In the genomic region with DNA sequence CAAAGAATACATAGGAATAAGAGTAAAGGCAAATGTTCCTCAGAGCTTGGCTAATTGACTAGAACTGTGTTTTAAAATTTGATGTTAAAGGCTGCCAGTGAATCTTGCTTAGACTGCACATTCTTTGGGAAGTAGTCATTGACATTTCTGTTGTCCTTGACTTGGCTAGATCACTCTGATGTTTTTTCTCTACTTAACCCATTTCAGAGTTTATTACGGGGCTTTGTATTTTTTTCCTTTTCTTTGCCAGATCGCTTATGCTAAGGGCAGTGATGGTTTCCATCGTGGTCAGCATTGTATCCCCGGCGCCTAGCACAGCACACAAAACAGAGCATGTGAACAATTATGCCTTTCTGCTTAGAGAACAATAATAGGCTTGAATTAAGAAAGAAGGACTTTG, we compare ENCODE assay signal across 18 cellular contexts.
A peak's percentile ranks its signal among the peaks of the same experiment; 100 is the strongest.
DNase-seq lines count a peak whose midpoint lies in the region; ATAC-seq, FAIRE-seq and TF ChIP-seq lines count a peak whose summit lies in the region.
"Had no signal": no experiment of that assay in that cellular context is flagged by ENCODE, and none has a peak within 500 bp of the region (broad histone marks: within the 10 kb centered on the region; RNA-seq: fewer than 3 reads in every experiment).

No MANE protein-coding gene starts in this region.

- intact Hi-C loops in CD8-positive, alpha-beta T cell (cut with DNase I, micrococcal nuclease) = no loop called here

- no peak for ATAC-seq in CD8-positive, alpha-beta T cell
- ATAC-seq in GM21515 (IDR thresholded peaks at IDR 0.05; ENCODE audit: unreplicated experiment) = no peak
- ATAC-seq: activated CD8-positive, alpha-beta T cell treated with anti-CD3 and anti-CD28 coated beads for 36 hours; gastrocnemius medialis had no signal

- peak overlapping the region; percentile 32 for H3K27ac ChIP-seq in substantia nigra (ENCODE audit: low read depth, low read length, poor library complexity, severe bottlenecking)
- no peak overlapping the region for H3K27ac ChIP-seq in CD8-positive, alpha-beta T cell (ENCODE audit: low read depth, low read length)
- no peak overlapping the region for H3K27ac ChIP-seq in SK-N-SH (ENCODE audit: low read depth in 2 of 2, low read length in 1 of 2)
- H3K27ac ChIP-seq: BLaER1, gastrocnemius medialis, spleen had no signal

- H3K4me3 ChIP-seq in CD8-positive, alpha-beta T cell (ENCODE audit: low read depth, low read length) = no peak overlapping the region
- H3K4me3 ChIP-seq in SK-N-SH (ENCODE audit: low read depth in 2 of 2, low read length in 1 of 2) = no peak overlapping the region
- H3K4me3 ChIP-seq: BLaER1, gastrocnemius medialis, spleen had no signal

- H2AFZ ChIP-seq in SK-N-SH (ENCODE audit: low read depth) = no peak overlapping the region

- no peaks in the 10 kb centered on the region for H3K36me3 Mint-ChIP-seq in CD8-positive, alpha-beta T cell
- H3K36me3 Mint-ChIP-seq: IgD-negative memory B cell had no signal

- no peak for TF ChIP-seq CTCF in CD8-positive, alpha-beta T cell (IDR thresholded peaks at IDR 0.05)
- TF ChIP-seq CTCF in SK-N-SH (IDR thresholded peaks at IDR 0.05) = no peak

- FAIRE-seq in RCC 7860 (lab: Jason Lieb, UNC) = no peak

- TF ChIP-seq RAD21 in SK-N-SH (IDR thresholded peaks at IDR 0.05; ENCODE audit: low read length) = no peak

- H3K27me3 Mint-ChIP-seq in CD8-positive, alpha-beta T cell (ENCODE audit: low read depth) = no peaks in the 10 kb centered on the region
- H3K27me3 Mint-ChIP-seq: activated CD8-positive, alpha-beta T cell treated with anti-CD3 and anti-CD28 coated beads for 36 hours; IgD-negative memory B cell; stimulated activated naive CD8-positive, alpha-beta T cell treated with anti-CD3 and anti-CD28 coated beads, Interleukin-15, Interleukin-2, amounts not matched to agents 100 ng/mL and 50 ng/mL, for 24 hours had no signal

- no peaks in the 10 kb centered on the region for H3K27me3 ChIP-seq in CD8-positive, alpha-beta T cell (ENCODE audit: insufficient read depth, low read length)
- H3K27me3 ChIP-seq in SK-N-SH (ENCODE audit: insufficient read depth) = no peaks in the 10 kb centered on the region
- H3K27me3 ChIP-seq: BLaER1, dorsolateral prefrontal cortex, gastrocnemius medialis, spleen had no signal

- no peak overlapping the region for H3K4me3 Mint-ChIP-seq in CD8-positive, alpha-beta T cell
- H3K4me3 Mint-ChIP-seq: activated CD8-positive, alpha-beta T cell treated with anti-CD3 and anti-CD28 coated beads for 36 hours; IgD-negative memory B cell; stimulated activated naive CD8-positive, alpha-beta T cell treated with anti-CD3 and anti-CD28 coated beads, Interleukin-15, Interleukin-2, amounts not matched to agents 100 ng/mL and 50 ng/mL, for 24 hours had no signal

- H3K9ac ChIP-seq in SK-N-SH = no peak overlapping the region
- H3K9ac ChIP-seq: BLaER1 had no signal

- H3K27ac Mint-ChIP-seq in CD8-positive, alpha-beta T cell = no peak overlapping the region
- H3K27ac Mint-ChIP-seq: activated CD8-positive, alpha-beta T cell treated with anti-CD3 and anti-CD28 coated beads for 36 hours; IgD-negative memory B cell; stimulated activated naive CD8-positive, alpha-beta T cell treated with anti-CD3 and anti-CD28 coated beads, Interleukin-15, Interleukin-2, amounts not matched to agents 100 ng/mL and 50 ng/mL, for 24 hours had no signal

- no peak overlapping the region for H3K4me2 ChIP-seq in SK-N-SH
- H3K4me2 ChIP-seq: BLaER1 had no signal

- H3K4me1 ChIP-seq in CD8-positive, alpha-beta T cell (ENCODE audit: insufficient read depth, low read length) = no peaks in the 10 kb centered on the region
- H3K4me1 ChIP-seq in SK-N-SH (ENCODE audit: control insufficient read depth in 1 of 2, insufficient read depth in 2 of 2, low read depth in 1 of 2, low read length in 1 of 2) = no peaks in the 10 kb centered on the region
- H3K4me1 ChIP-seq: BLaER1, gastrocnemius medialis had no signal

- no peaks in the 10 kb centered on the region for H3K4me1 Mint-ChIP-seq in CD8-positive, alpha-beta T cell (ENCODE audit: low read depth)
- H3K4me1 Mint-ChIP-seq: IgD-negative memory B cell had no signal

- H3K9me3 ChIP-seq in CD8-positive, alpha-beta T cell (ENCODE audit: low read length) = peaks cover 2% of the 10 kb centered on the region
- no peaks in the 10 kb centered on the region for H3K9me3 ChIP-seq in SK-N-SH
- H3K9me3 ChIP-seq: BLaER1, gastrocnemius medialis had no signal

- CTCF ChIA-PET in CD8-positive, alpha-beta T cell (lab: Charles Lee) = no interaction called here
- CTCF ChIA-PET in SK-N-SH (lab: Yijun Ruan, JAX) = no interaction called here

- DNase-seq in RCC 7860 (ENCODE audit: low spot score) (peak; percentile 32), dermis microvascular lymphatic vessel endothelial cell (ENCODE audit: low read depth in 2 of 2) (peak; percentile 1 to 81), kidney glomerular epithelial cell (lab: John Stamatoyannopoulos, UW) (peak; percentile 54), substantia nigra (lab: John Stamatoyannopoulos, UW) (peak in 3 of 49 donors; percentile 4 to 7 (median 5)), SK-N-SH (no peak), G401 (ENCODE audit: low spot score) (no peak)
- DNase-seq in CD8-positive, alpha-beta T cell = no peak
- DNase-seq: activated CD8-positive, alpha-beta T cell treated with anti-CD3 and anti-CD28 coated beads for 36 hours; gastrocnemius medialis; H7; NCI-H1092 treated with DMSO at 0.1 percent for 48 hours; occipital lobe; spleen had no signal

- no peaks in the 10 kb centered on the region for H3K9me2 ChIP-seq in SK-N-SH

- peaks cover 20% of the 10 kb centered on the region for H3K9me3 Mint-ChIP-seq in CD8-positive, alpha-beta T cell

- H3F3A ChIP-seq in SK-N-SH (replicated peaks; ENCODE audit: insufficient read depth) = no peaks in the 10 kb centered on the region

- no peaks in the 10 kb centered on the region for H3K79me2 ChIP-seq in SK-N-SH (ENCODE audit: insufficient read depth)

- no peak for TF ChIP-seq EP300 in SK-N-SH (IDR thresholded peaks at IDR 0.05; ENCODE audit: borderline replicate concordance in 1 of 2, low read depth in 1 of 2, low read length in 1 of 2)

- no peaks in the 10 kb centered on the region for H3K36me3 ChIP-seq in CD8-positive, alpha-beta T cell (ENCODE audit: insufficient read depth, low read length)
- H3K36me3 ChIP-seq in SK-N-SH (replicated peaks in 1 of 2; ENCODE audit: control insufficient read depth in 1 of 2, insufficient read depth in 2 of 2, low read length in 1 of 2) = no peaks in the 10 kb centered on the region
- H3K36me3 ChIP-seq: BLaER1, gastrocnemius medialis, spleen had no signal

- WGBS in SK-N-SH (ENCODE audit: low lambda C conversion rate) = 17% methylated on average over 5 of the region's 5 CpGs

- in situ Hi-C loops in G401 (cut with HindIII; ENCODE audit: low sequenced_read_pairs) = no loop called here

- H4K20me1 ChIP-seq in SK-N-SH (ENCODE audit: insufficient read depth) = no peaks in the 10 kb centered on the region
- H4K20me1 ChIP-seq: BLaER1 had no signal

- POLR2A ChIA-PET in CD8-positive, alpha-beta T cell (lab: Charles Lee) = no interaction called here
- POLR2A ChIA-PET in SK-N-SH (lab: Yijun Ruan, JAX) = no interaction called here

TF ChIP-seq in SK-N-SH, 30 proteins besides CTCF, POLR2A, EP300 and RAD21 (continues in another document):
- no peak for TF ChIP-seq SMC3 (IDR thresholded peaks at IDR 0.05; ENCODE audit: low read depth, low read length)
- TF ChIP-seq, protein P1, sequence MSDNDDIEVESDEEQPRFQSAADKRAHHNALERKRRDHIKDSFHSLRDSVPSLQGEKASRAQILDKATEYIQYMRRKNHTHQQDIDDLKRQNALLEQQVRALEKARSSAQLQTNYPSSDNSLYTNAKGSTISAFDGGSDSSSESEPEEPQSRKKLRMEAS (IDR thresholded peaks at IDR 0.05; ENCODE audit: low read depth) = no peak
- TF ChIP-seq RXRA (IDR thresholded peaks at IDR 0.05; ENCODE audit: borderline replicate concordance, low read depth) = no peak
- no peak for TF ChIP-seq FOXM1 (IDR thresholded peaks at IDR 0.05; ENCODE audit: low read depth)
- TF ChIP-seq RFX5 (IDR thresholded peaks at IDR 0.05; ENCODE audit: low read length) = no peak
- TF ChIP-seq, protein P2, sequence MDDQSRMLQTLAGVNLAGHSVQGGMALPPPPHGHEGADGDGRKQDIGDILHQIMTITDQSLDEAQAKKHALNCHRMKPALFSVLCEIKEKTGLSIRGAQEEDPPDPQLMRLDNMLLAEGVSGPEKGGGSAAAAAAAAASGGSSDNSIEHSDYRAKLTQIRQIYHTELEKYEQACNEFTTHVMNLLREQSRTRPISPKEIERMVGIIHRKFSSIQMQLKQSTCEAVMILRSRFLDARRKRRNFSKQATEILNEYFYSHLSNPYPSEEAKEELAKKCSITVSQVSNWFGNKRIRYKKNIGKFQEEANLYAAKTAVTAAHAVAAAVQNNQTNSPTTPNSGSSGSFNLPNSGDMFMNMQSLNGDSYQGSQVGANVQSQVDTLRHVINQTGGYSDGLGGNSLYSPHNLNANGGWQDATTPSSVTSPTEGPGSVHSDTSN (IDR thresholded peaks at IDR 0.05) = no peak
- TF ChIP-seq, protein P3, sequence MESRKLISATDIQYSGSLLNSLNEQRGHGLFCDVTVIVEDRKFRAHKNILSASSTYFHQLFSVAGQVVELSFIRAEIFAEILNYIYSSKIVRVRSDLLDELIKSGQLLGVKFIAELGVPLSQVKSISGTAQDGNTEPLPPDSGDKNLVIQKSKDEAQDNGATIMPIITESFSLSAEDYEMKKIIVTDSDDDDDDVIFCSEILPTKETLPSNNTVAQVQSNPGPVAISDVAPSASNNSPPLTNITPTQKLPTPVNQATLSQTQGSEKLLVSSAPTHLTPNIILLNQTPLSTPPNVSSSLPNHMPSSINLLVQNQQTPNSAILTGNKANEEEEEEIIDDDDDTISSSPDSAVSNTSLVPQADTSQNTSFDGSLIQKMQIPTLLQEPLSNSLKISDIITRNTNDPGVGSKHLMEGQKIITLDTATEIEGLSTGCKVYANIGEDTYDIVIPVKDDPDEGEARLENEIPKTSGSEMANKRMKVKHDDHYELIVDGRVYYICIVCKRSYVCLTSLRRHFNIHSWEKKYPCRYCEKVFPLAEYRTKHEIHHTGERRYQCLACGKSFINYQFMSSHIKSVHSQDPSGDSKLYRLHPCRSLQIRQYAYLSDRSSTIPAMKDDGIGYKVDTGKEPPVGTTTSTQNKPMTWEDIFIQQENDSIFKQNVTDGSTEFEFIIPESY (IDR thresholded peaks at IDR 0.05; ENCODE audit: borderline replicate concordance, low read depth) = no peak
- TF ChIP-seq MXI1 (IDR thresholded peaks at IDR 0.05; ENCODE audit: low read depth, low read length) = no peak
- TF ChIP-seq, protein P4, sequence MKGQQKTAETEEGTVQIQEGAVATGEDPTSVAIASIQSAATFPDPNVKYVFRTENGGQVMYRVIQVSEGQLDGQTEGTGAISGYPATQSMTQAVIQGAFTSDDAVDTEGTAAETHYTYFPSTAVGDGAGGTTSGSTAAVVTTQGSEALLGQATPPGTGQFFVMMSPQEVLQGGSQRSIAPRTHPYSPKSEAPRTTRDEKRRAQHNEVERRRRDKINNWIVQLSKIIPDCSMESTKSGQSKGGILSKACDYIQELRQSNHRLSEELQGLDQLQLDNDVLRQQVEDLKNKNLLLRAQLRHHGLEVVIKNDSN (IDR thresholded peaks at IDR 0.05; ENCODE audit: borderline replicate concordance, low read depth) = no peak
- no peak for TF ChIP-seq FOXJ3 (CRISPR knock-in tag; IDR thresholded peaks at IDR 0.05)
- no peak for TF ChIP-seq POLR2AphosphoS5 (IDR thresholded peaks at IDR 0.05; ENCODE audit: low read depth, low read length)
- TF ChIP-seq JUND (IDR thresholded peaks at IDR 0.05) = no peak

Comparison
In these comparisons a context has a peak if more than half of its experiments do, and no peak if none do; other contexts are left out.
1. DNase-seq: peak in RCC 7860 (single experiment), dermis microvascular lymphatic vessel endothelial cell (2 of 2) and kidney glomerular epithelial cell (single experiment); none in CD8-positive, alpha-beta T cell (0 of 7), SK-N-SH (single experiment) and G401 (single experiment).